Comparison of ENCODE assay signal across 28 cellular contexts in genomic region chr9:86116425-86116824, GRCh38.
"Had no signal": no experiment of that assay in that cellular context is flagged by ENCODE, and none has a peak within 500 bp of the region (broad histone marks: within the 10 kb centered on the region; RNA-seq: fewer than 3 reads in every experiment).

No MANE protein-coding gene starts in this region.

- H3K4me3 ChIP-seq: breast epithelium, esophagus squamous epithelium, mucosa of descending colon, right lobe of liver, thoracic aorta had no signal

- DNase-seq: activated CD4-positive, alpha-beta memory T cell treated with anti-CD3 and anti-CD28 coated beads for 36 hours; activated CD4-positive, alpha-beta T cell treated with anti-CD3 and anti-CD28 coated beads, Interleukin-2, amount 10 ng/mL, durations not matched to agents 24 days and 14 days; activated CD4-positive, CD25-positive, alpha-beta regulatory T cell treated with anti-CD3 and anti-CD28 coated beads, Interleukin-2, amount 50 U/mL, for 72 hours; activated CD8-positive, alpha-beta memory T cell treated with anti-CD3 and anti-CD28 coated beads, Interleukin-2, amount 50 U/mL, for 4 hours; activated gamma-delta T cell treated with Interleukin-2 at 50 U/mL for 16 hours; activated naive CD4-positive, alpha-beta T cell treated with anti-CD3 and anti-CD28 coated beads, Interleukin-2, amount 50 U/mL, for 16 hours; activated T-cell treated with anti-CD3 and anti-CD28 coated beads, Interleukin-2, amount 50 U/mL, for 1 hour; amniotic stem cell; dermis blood vessel endothelial cell; effector CD8-positive, alpha-beta T cell; esophagus squamous epithelium; foreskin melanocyte; left ventricle myocardium superior; mucosa of descending colon; right lobe of liver; stimulated activated CD4-positive, alpha-beta T cell treated with anti-CD3 and anti-CD28 coated beads, Interleukin-4, amount 100 ng/mL, for 24 hours; T-helper 2 cell had no signal

- H3K9me3 ChIP-seq: breast epithelium, esophagus squamous epithelium, mucosa of descending colon, right lobe of liver, thoracic aorta had no signal

- ATAC-seq: left ventricle myocardium superior; mucosa of descending colon; right lobe of liver; stimulated activated effector memory CD8-positive, alpha-beta T cell treated with anti-CD3 and anti-CD28 coated beads, Interleukin-12 subunit alpha, Interleukin-12 subunit beta, amount 100 ng/mL, for 72 hours had no signal

- H3K27me3 ChIP-seq: breast epithelium, esophagus squamous epithelium, right lobe of liver had no signal

- H3K4me1 ChIP-seq: breast epithelium, esophagus squamous epithelium, right lobe of liver had no signal

- FAIRE-seq: colon, endometrium, islet of Langerhans had no signal

- H3K4me3 Mint-ChIP-seq: activated CD4-positive, alpha-beta memory T cell treated with anti-CD3 and anti-CD28 coated beads for 36 hours; activated CD4-positive, alpha-beta T cell treated with anti-CD3 and anti-CD28 coated beads, Interleukin-2, amount 10 ng/mL, durations not matched to agents 24 days and 14 days; central memory CD8-positive, alpha-beta T cell; nephron; stimulated activated effector memory CD8-positive, alpha-beta T cell treated with anti-CD3 and anti-CD28 coated beads, Interleukin-12 subunit alpha, Interleukin-12 subunit beta, amount 100 ng/mL, for 72 hours; stimulated activated naive CD8-positive, alpha-beta T cell treated with anti-CD3 and anti-CD28 coated beads, Interleukin-15, Interleukin-2, amounts not matched to agents 100 ng/mL and 50 ng/mL, for 24 hours; type B pancreatic cell had no signal

- H3K36me3 Mint-ChIP-seq: activated CD4-positive, alpha-beta memory T cell treated with anti-CD3 and anti-CD28 coated beads for 36 hours; stimulated activated effector memory CD8-positive, alpha-beta T cell treated with anti-CD3 and anti-CD28 coated beads, Interleukin-12 subunit alpha, Interleukin-12 subunit beta, amount 100 ng/mL, for 72 hours; type B pancreatic cell had no signal

- H3K36me3 ChIP-seq: breast epithelium, esophagus squamous epithelium, right lobe of liver, thoracic aorta had no signal

- H3K9me3 Mint-ChIP-seq: activated CD4-positive, alpha-beta memory T cell treated with anti-CD3 and anti-CD28 coated beads for 36 hours; central memory CD8-positive, alpha-beta T cell; nephron; stimulated activated effector memory CD8-positive, alpha-beta T cell treated with anti-CD3 and anti-CD28 coated beads, Interleukin-12 subunit alpha, Interleukin-12 subunit beta, amount 100 ng/mL, for 72 hours; stimulated activated naive CD8-positive, alpha-beta T cell treated with anti-CD3 and anti-CD28 coated beads, Interleukin-15, Interleukin-2, amounts not matched to agents 100 ng/mL and 50 ng/mL, for 24 hours; type B pancreatic cell had no signal

- H3K27ac ChIP-seq: breast epithelium, epithelial cell of prostate, esophagus squamous epithelium, right lobe of liver, thoracic aorta had no signal

- H3K27ac Mint-ChIP-seq: activated CD4-positive, alpha-beta memory T cell treated with anti-CD3 and anti-CD28 coated beads for 36 hours; activated CD4-positive, alpha-beta T cell treated with anti-CD3 and anti-CD28 coated beads, Interleukin-2, amount 10 ng/mL, durations not matched to agents 24 days and 14 days; nephron; stimulated activated effector memory CD8-positive, alpha-beta T cell treated with anti-CD3 and anti-CD28 coated beads, Interleukin-12 subunit alpha, Interleukin-12 subunit beta, amount 100 ng/mL, for 72 hours; stimulated activated naive CD8-positive, alpha-beta T cell treated with anti-CD3 and anti-CD28 coated beads, Interleukin-15, Interleukin-2, amounts not matched to agents 100 ng/mL and 50 ng/mL, for 24 hours; type B pancreatic cell had no signal

- H3K4me1 Mint-ChIP-seq: activated CD4-positive, alpha-beta T cell treated with anti-CD3 and anti-CD28 coated beads, Interleukin-2, amount 10 ng/mL, durations not matched to agents 24 days and 14 days; central memory CD8-positive, alpha-beta T cell; stimulated activated effector memory CD8-positive, alpha-beta T cell treated with anti-CD3 and anti-CD28 coated beads, Interleukin-12 subunit alpha, Interleukin-12 subunit beta, amount 100 ng/mL, for 72 hours had no signal
